ENCODE assay signal across 11 cellular contexts in the genomic region with DNA sequence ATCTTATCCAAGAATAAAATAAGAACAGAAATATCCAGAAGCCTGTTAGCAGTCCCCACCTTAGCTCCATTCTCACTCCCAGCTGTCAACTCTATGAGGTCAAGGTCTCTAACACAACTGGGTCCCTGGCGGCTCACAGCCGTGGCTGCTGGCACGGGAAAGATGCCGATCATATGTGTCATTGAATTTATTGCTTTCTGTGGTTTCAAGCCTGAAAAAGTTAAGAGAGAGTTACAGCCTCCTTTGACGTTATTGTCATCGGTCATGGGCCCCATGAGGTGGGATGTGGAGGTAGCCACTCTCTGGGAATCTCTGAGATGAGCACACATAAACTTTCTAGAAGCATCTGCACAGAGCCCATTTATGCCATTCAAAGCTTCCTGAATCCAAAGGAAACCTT. TPM values are rescaled to one million over a fixed set of nuclear protein-coding genes. Genes with fewer than 3 reads are reported as not detected.
DNase-seq lines count a peak whose midpoint lies in the region; ATAC-seq, FAIRE-seq and TF ChIP-seq lines count a peak whose summit lies in the region.
"Had no signal": no experiment of that assay in that cellular context is flagged by ENCODE, and none has a peak within 500 bp of the region (broad histone marks: within the 10 kb centered on the region; RNA-seq: fewer than 3 reads in every experiment).

No MANE protein-coding gene starts in this region.

- H2AFZ ChIP-seq in HepG2 (ENCODE audit: low read length), result no peak overlapping the region

- H3K9me3 ChIP-seq in HepG2 (ENCODE audit: low read length) (no peaks in the 10 kb centered on the region), right lobe of liver (no peaks in the 10 kb centered on the region)
- H3K9me3 ChIP-seq: thyroid gland had no signal

- no peaks in the 10 kb centered on the region for H3K36me3 Mint-ChIP-seq in stimulated activated memory B cell treated with anti-CD40 and anti-IgM and Interleukin-4, amounts not matched to agents 10 μg/mL and 1 μg/mL and 100 μg/mL, for 72 hours

- CTCF ChIA-PET in HepG2 (lab: Yijun Ruan, JAX; ENCODE audit: low intra/inter-chr PET ratio, low total read pairs), result no interaction called here

- in situ Hi-C loops in HepG2 (cut with HindIII; ENCODE audit: extremely low pct_ligation_motif_present, low pct_unique_long_range_greater_than_20kb), result no loop called here

- H3K4me3 ChIP-seq in HepG2 (replicated peaks in 1 of 3; ENCODE audit: insufficient read depth in 1 of 3, low read depth in 2 of 3, low read length in 3 of 3) (no peak overlapping the region), right lobe of liver (no peak overlapping the region), WI38 (ENCODE audit: low read depth, low read length) (0 out of 2 replicates have a peak overlapping the region, but pooled peaks have one; percentile 18)
- H3K4me3 ChIP-seq: thyroid gland had no signal

- H3K27me3 Mint-ChIP-seq in stimulated activated memory B cell treated with anti-CD40 and anti-IgM and Interleukin-4, amounts not matched to agents 10 μg/mL and 1 μg/mL and 100 μg/mL, for 72 hours, result peaks cover 18% of the 10 kb centered on the region

- TF ChIP-seq EP300 in HepG2 (IDR thresholded peaks at IDR 0.05; ENCODE audit: low read depth in 2 of 2, low read length in 2 of 2) (peak in 1 of 2 experiments; percentile 48; a peak in 1 of 4 replicates), HepG2 (CRISPR knock-in tag; IDR thresholded peaks at IDR 0.05; ENCODE audit: borderline replicate concordance) (no peak)

- WGBS in HepG2 (ENCODE audit: low lambda C conversion rate), result 0% methylated on average over 6 of the region's 6 CpGs
- WGBS in right lobe of liver (ENCODE audit: insufficient coverage, low coverage, low lambda C conversion rate, missing lambda C conversion rate), result 34% methylated on average over 6 of the region's 6 CpGs

- TF ChIP-seq CTCF in HepG2 (CRISPR knock-in tag; IDR thresholded peaks at IDR 0.05) (no peak), right lobe of liver (IDR thresholded peaks at IDR 0.05) (no peak), WI38 (IDR thresholded peaks at IDR 0.05; ENCODE audit: low read depth, low read length) (no peak)

- H3K4me1 ChIP-seq in HepG2 (ENCODE audit: insufficient read depth, low read length), result peaks cover 52% of the 10 kb centered on the region
- H3K4me1 ChIP-seq in right lobe of liver, result no peaks in the 10 kb centered on the region
- H3K4me1 ChIP-seq: thyroid gland had no signal

- H3K27ac ChIP-seq in HepG2 (ENCODE audit: extremely low read length, insufficient read depth, low read length) (no peak overlapping the region), right lobe of liver (no peak overlapping the region)
- H3K27ac ChIP-seq: thyroid gland had no signal

- peak overlapping the region; percentile 25; the same call in 1 of the 2 replicates for H3K4me2 ChIP-seq in HepG2 (ENCODE audit: low read depth, low read length)

- no peak for TF ChIP-seq POLR2A in HepG2 (IDR thresholded peaks at IDR 0.05; ENCODE audit: insufficient read depth in 1 of 2, low read depth in 2 of 2, low read length in 2 of 2)
- TF ChIP-seq POLR2A in right lobe of liver (IDR thresholded peaks at IDR 0.05), result no peak

- BruUV-seq in HepG2 (replicated peaks; lab: Mats Ljungman, UMichigan), result no TSS peak

- no peak overlapping the region for H3K9ac ChIP-seq in HepG2 (ENCODE audit: insufficient read depth, low read depth, low read length)

- 0 out of 5 replicates have a peak, but pooled peaks cover 0 to 4% of the 10 kb centered on the region in 2 experiments for H3K27me3 ChIP-seq in HepG2 (ENCODE audit: control insufficient read depth in 1 of 2, insufficient read depth in 2 of 2, low read length in 2 of 2)
- H3K27me3 ChIP-seq in right lobe of liver, result no peaks in the 10 kb centered on the region
- H3K27me3 ChIP-seq: thyroid gland had no signal

- intact Hi-C loops in HepG2 (cut with micrococcal nuclease; ENCODE audit: unreplicated experiment), result no loop called here
- intact Hi-C loops in right lobe of liver (cut with DNase I), result no loop called here

- no peak overlapping the region for H3K4me3 Mint-ChIP-seq in stimulated activated memory B cell treated with anti-CD40 and anti-IgM and Interleukin-4, amounts not matched to agents 10 μg/mL and 1 μg/mL and 100 μg/mL, for 72 hours

- peak; percentile 92 for ATAC-seq in HepG2
- ATAC-seq in right lobe of liver, result no peak
- no peak for ATAC-seq in GM18867 (IDR thresholded peaks at IDR 0.05; ENCODE audit: unreplicated experiment)
- no peak for ATAC-seq in stimulated activated memory B cell treated with anti-CD40 and anti-IgM and Interleukin-4, amounts not matched to agents 10 μg/mL and 1 μg/mL and 100 μg/mL, for 72 hours

- no peaks in the 10 kb centered on the region for H4K20me1 ChIP-seq in HepG2 (ENCODE audit: insufficient read depth, low read length)

- no peak for TF ChIP-seq RAD21 in HepG2 (CRISPR knock-in tag; IDR thresholded peaks at IDR 0.05)

- H3K36me3 ChIP-seq in HepG2 (replicated peaks in 1 of 2; ENCODE audit: control insufficient read depth in 1 of 2, insufficient read depth in 2 of 2, low read length in 2 of 2) (no peaks in the 10 kb centered on the region), right lobe of liver (no peaks in the 10 kb centered on the region)
- H3K36me3 ChIP-seq: thyroid gland had no signal

- no peaks in the 10 kb centered on the region for H3K9me3 Mint-ChIP-seq in stimulated activated memory B cell treated with anti-CD40 and anti-IgM and Interleukin-4, amounts not matched to agents 10 μg/mL and 1 μg/mL and 100 μg/mL, for 72 hours

- H3K27ac Mint-ChIP-seq in stimulated activated memory B cell treated with anti-CD40 and anti-IgM and Interleukin-4, amounts not matched to agents 10 μg/mL and 1 μg/mL and 100 μg/mL, for 72 hours, result no peak overlapping the region
- H3K27ac Mint-ChIP-seq: progenitor cell of endocrine pancreas had no signal

- H3K4me1 Mint-ChIP-seq in stimulated activated memory B cell treated with anti-CD40 and anti-IgM and Interleukin-4, amounts not matched to agents 10 μg/mL and 1 μg/mL and 100 μg/mL, for 72 hours, result no peaks in the 10 kb centered on the region

- peak; percentile 78 for DNase-seq in HepG2 (ENCODE audit: low spot score)
- no peak for DNase-seq in right lobe of liver
- peak; percentile 96 for DNase-seq in islet precursor cell
- no peak for DNase-seq in activated T-cell treated with anti-CD3 and anti-CD28 coated beads for 4 hours
- DNase-seq in NCI-H128 (lab: John Stamatoyannopoulos, UW; ENCODE audit: unreplicated experiment), result no peak
- DNase-seq: C1 segment of cervical spinal cord, thyroid gland had no signal

- no peaks in the 10 kb centered on the region for H3K79me2 ChIP-seq in HepG2 (ENCODE audit: insufficient read depth, low read length)

- FAIRE-seq in HepG2 (lab: Jason Lieb, UNC), result peak; percentile 55

- POLR2A ChIA-PET in HepG2 (lab: Yijun Ruan, JAX), result interaction anchor here (0.6 kb wide), 1 partner anchor 35 kb away, joined by 3 read pairs; no protein-coding TSS in a partner anchor

TF ChIP-seq in HepG2, 621 proteins besides CTCF, POLR2A, EP300 and RAD21 (continues in another document):
- TF ChIP-seq ZNF777 (CRISPR knock-in tag; IDR thresholded peaks at IDR 0.05), result no peak
- TF ChIP-seq, protein P1, sequence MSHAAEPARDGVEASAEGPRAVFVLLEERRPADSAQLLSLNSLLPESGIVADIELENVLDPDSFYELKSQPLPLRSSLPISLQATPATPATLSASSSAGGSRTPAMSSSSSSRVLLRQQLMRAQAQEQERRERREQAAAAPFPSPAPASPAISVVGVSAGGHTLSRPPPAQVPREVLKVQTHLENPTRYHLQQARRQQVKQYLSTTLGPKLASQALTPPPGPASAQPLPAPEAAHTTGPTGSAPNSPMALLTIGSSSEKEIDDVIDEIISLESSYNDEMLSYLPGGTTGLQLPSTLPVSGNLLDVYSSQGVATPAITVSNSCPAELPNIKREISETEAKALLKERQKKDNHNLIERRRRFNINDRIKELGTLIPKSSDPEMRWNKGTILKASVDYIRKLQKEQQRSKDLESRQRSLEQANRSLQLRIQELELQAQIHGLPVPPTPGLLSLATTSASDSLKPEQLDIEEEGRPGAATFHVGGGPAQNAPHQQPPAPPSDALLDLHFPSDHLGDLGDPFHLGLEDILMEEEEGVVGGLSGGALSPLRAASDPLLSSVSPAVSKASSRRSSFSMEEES (CRISPR knock-in tag; IDR thresholded peaks at IDR 0.05), result no peak
- TF ChIP-seq FOXM1 (CRISPR knock-in tag; IDR thresholded peaks at IDR 0.05), result no peak
- no peak for TF ChIP-seq IRF2 (CRISPR knock-in tag; IDR thresholded peaks at IDR 0.05)
- TF ChIP-seq CCDC6 (CRISPR knock-in tag; IDR thresholded peaks at IDR 0.05), result no peak
- no peak for TF ChIP-seq ELF1 (CRISPR knock-in tag; IDR thresholded peaks at IDR 0.05)
- TF ChIP-seq ZFP36L1 (CRISPR knock-in tag; IDR thresholded peaks at IDR 0.05), result no peak
- TF ChIP-seq SOX5 (CRISPR knock-in tag; IDR thresholded peaks at IDR 0.05; ENCODE audit: borderline replicate concordance), result no peak
- peak; percentile 74 for TF ChIP-seq NR2F6 (IDR thresholded peaks at IDR 0.05)
- TF ChIP-seq NR2F6 (CRISPR knock-in tag; IDR thresholded peaks at IDR 0.05), result peak; percentile 77

RNA-seq across cellular contexts. Expression of a gene that starts 28.7 kb away (rescaled TPM):
- total RNA-seq in HepG2 (2016; rRNA removed; fragmentation: Illumina TruSeq; extraction: Trizol), result 25.8 and 32.4 TPM in 2 replicates
- 7.2 and 8.8 TPM in 2 replicates for total RNA-seq in HepG2 (2016; cell fraction: cytosol; rRNA removed; fragmentation: Illumina TruSeq; extraction: Trizol; ENCODE audit: low read depth)
- total RNA-seq in HepG2 (2016; cell fraction: insoluble cytoplasmic fraction; rRNA removed; fragmentation: Illumina TruSeq; extraction: Trizol), result 24.2 and 25.8 TPM in 2 replicates
- total RNA-seq in HepG2 (2016; cell fraction: membrane; rRNA removed; fragmentation: Illumina TruSeq; extraction: Trizol), result 31.6 and 31.8 TPM in 2 replicates
- 23.4 and 24.3 TPM in 2 replicates for total RNA-seq in HepG2 (2016; cell fraction: nucleus; rRNA removed; fragmentation: Illumina TruSeq; extraction: Trizol)
- polyA plus RNA-seq in HepG2 (2011; rRNA removed), result 14.7 and 15.5 TPM in 2 replicates
- polyA plus RNA-seq in HepG2 (2011; cell fraction: cytosol; rRNA removed), result 11.3 and 13.8 TPM in 2 replicates
- 13.3 and 13.6 TPM in 2 replicates for polyA plus RNA-seq in HepG2 (2011; cell fraction: nucleus; rRNA removed)
- 21.4 and 30.0 TPM in 2 replicates for polyA plus RNA-seq in HepG2 (2012)
- 8.1 and 10.3 TPM in 2 replicates for polyA plus RNA-seq in HepG2 (2016; cell fraction: cytosol; fragmentation: Illumina TruSeq; extraction: Trizol; ENCODE audit: low read depth)
- 31.8 and 42.4 TPM in 2 replicates for polyA plus RNA-seq in HepG2 (2016; cell fraction: insoluble cytoplasmic fraction; fragmentation: Illumina TruSeq; extraction: Trizol; ENCODE audit: low read depth)
- 27.2 and 29.8 TPM in 2 replicates for polyA plus RNA-seq in HepG2 (2016; cell fraction: membrane; fragmentation: Illumina TruSeq; extraction: Trizol; ENCODE audit: low read depth)
- polyA plus RNA-seq in HepG2 (2016; cell fraction: nucleus; fragmentation: Illumina TruSeq; extraction: Trizol; ENCODE audit: insufficient read depth, low read depth), result 28.1 and 31.7 TPM in 2 replicates
- polyA minus RNA-seq in HepG2 (2011; rRNA and poly(A)+ RNA removed; ENCODE audit: low replicate concordance), result 12.7 and 15.8 TPM in 2 replicates
- polyA minus RNA-seq in HepG2 (2011; cell fraction: cytosol; rRNA and poly(A)+ RNA removed), result 12.3 and 13.9 TPM in 2 replicates
- polyA minus RNA-seq in HepG2 (2011; cell fraction: nucleus; rRNA and poly(A)+ RNA removed), result 26.8 and 35.3 TPM in 2 replicates
- 10 to 100 TPM in 5 of 6 experiments, 1 to 10 TPM in 1; 7.4 to 21.5 (median 11.3) TPM for total RNA-seq in right lobe of liver

Comparison
In these comparisons a context has a peak if more than half of its experiments do, and no peak if none do; other contexts are left out.
1. DNase-seq: peak in HepG2 (single experiment) and islet precursor cell (single experiment); none in right lobe of liver (0 of 3), activated T-cell treated with anti-CD3 and anti-CD28 coated beads for 4 hours (single experiment) and NCI-H128 (single experiment).